ENCODE assay signal across 24 cellular contexts in genomic region chr11:120078397-120078796, GRCh38. TPM values are rescaled to one million over a fixed set of nuclear protein-coding genes. Genes with fewer than 3 reads are reported as not detected.
"Had no signal": no experiment of that assay in that cellular context is flagged by ENCODE, and none has a peak within 500 bp of the region (broad histone marks: within the 10 kb centered on the region; RNA-seq: fewer than 3 reads in every experiment).

No MANE protein-coding gene starts in this region.

- DNase-seq: activated CD4-positive, alpha-beta T cell treated with anti-CD3 and anti-CD28 coated beads for 36 hours; activated CD4-positive, CD25-positive, alpha-beta regulatory T cell; activated CD8-positive, alpha-beta T cell treated with anti-CD3 and anti-CD28 coated beads, Interleukin-2, amount 10 ng/mL, durations not matched to agents 7 days and 5 days; activated naive CD4-positive, alpha-beta T cell; activated T-cell treated with anti-CD3 and anti-CD28 coated beads for 4 hours; activated T-cell treated with anti-CD3 and anti-CD28 coated beads, Interleukin-2, amount 50 U/mL, for 72 hours; aorta; endodermal cell; left ventricle myocardium inferior; posterior cingulate gyrus; right lobe of liver; stimulated activated CD4-positive, alpha-beta T cell treated with anti-CD3 and anti-CD28 coated beads, Interleukin-12 subunit alpha, Interleukin-12 subunit beta, amount 100 ng/mL, for 4 hours; stimulated activated CD4-positive, alpha-beta T cell treated with anti-CD3 and anti-CD28 coated beads, Interleukin-4, amount 100 ng/mL, for 1 hour; stimulated activated naive CD8-positive, alpha-beta T cell treated with anti-CD3 and anti-CD28 coated beads, Interleukin-15, Interleukin-2, amounts not matched to agents 100 U/mL and 50 U/mL, for 24 hours; T-helper 1 cell; upper lobe of left lung had no signal

- H3K27me3 ChIP-seq: body of pancreas, cardiac muscle cell, right lobe of liver, upper lobe of left lung had no signal

- H3K4me3 ChIP-seq: body of pancreas, cardiac muscle cell, left ventricle myocardium inferior, lung, right lobe of liver, skin epidermis, upper lobe of left lung had no signal

- H3K36me3 ChIP-seq: cardiac muscle cell, left ventricle myocardium inferior, right lobe of liver, upper lobe of left lung had no signal

- H3K27ac ChIP-seq: body of pancreas, cardiac muscle cell, left ventricle myocardium inferior, right lobe of liver, skin epidermis, upper lobe of left lung had no signal

- H3K4me1 ChIP-seq: body of pancreas, left ventricle myocardium inferior, right lobe of liver, upper lobe of left lung had no signal

- H3K4me1 Mint-ChIP-seq: activated CD4-positive, alpha-beta T cell treated with anti-CD3 and anti-CD28 coated beads for 36 hours; endodermal cell had no signal

- ATAC-seq: activated CD4-positive, alpha-beta T cell treated with anti-CD3 and anti-CD28 coated beads for 36 hours; activated CD8-positive, alpha-beta T cell treated with anti-CD3 and anti-CD28 coated beads, Interleukin-2, amount 10 ng/mL, durations not matched to agents 7 days and 5 days; activated naive CD4-positive, alpha-beta T cell treated with anti-CD3 and anti-CD28 coated beads, Interleukin-2, amount 50 U/mL, for 72 hours; activated T-cell treated with anti-CD3 and anti-CD28 coated beads, Interleukin-2, amount 50 U/mL, for 72 hours; body of pancreas; right lobe of liver; stimulated activated naive CD8-positive, alpha-beta T cell treated with anti-CD3 and anti-CD28 coated beads, Interleukin-15, Interleukin-2, amounts not matched to agents 100 U/mL and 50 U/mL, for 24 hours had no signal

- H3K4me3 Mint-ChIP-seq: activated CD4-positive, alpha-beta T cell treated with anti-CD3 and anti-CD28 coated beads for 36 hours; activated CD8-positive, alpha-beta T cell treated with anti-CD3 and anti-CD28 coated beads, Interleukin-2, amount 10 ng/mL, durations not matched to agents 7 days and 5 days; activated T-cell treated with anti-CD3 and anti-CD28 coated beads, Interleukin-2, amount 50 U/mL, for 72 hours; endodermal cell; nephron; T-helper 2 cell treated with Interferon-gamma antibody and Interleukin-4, amounts not matched to agents 5 μg/mL and 100 μg/mL, for 36 hours had no signal

- H3K27ac Mint-ChIP-seq: activated CD4-positive, alpha-beta T cell treated with anti-CD3 and anti-CD28 coated beads for 36 hours; activated CD8-positive, alpha-beta T cell treated with anti-CD3 and anti-CD28 coated beads, Interleukin-2, amount 10 ng/mL, durations not matched to agents 7 days and 5 days; activated naive CD4-positive, alpha-beta T cell treated with anti-CD3 and anti-CD28 coated beads, Interleukin-2, amount 50 U/mL, for 72 hours; activated T-cell treated with anti-CD3 and anti-CD28 coated beads, Interleukin-2, amount 50 U/mL, for 72 hours; endodermal cell; nephron; T-helper 2 cell treated with Interferon-gamma antibody and Interleukin-4, amounts not matched to agents 5 μg/mL and 100 μg/mL, for 36 hours had no signal

- H3K9me3 ChIP-seq: body of pancreas, left ventricle myocardium inferior, right lobe of liver, upper lobe of left lung had no signal

RNA-seq across cellular contexts. Expression of gene TRIM29, which starts 59.5 kb away (rescaled TPM):
- total RNA-seq: activated CD4-positive, alpha-beta T cell treated with anti-CD3 and anti-CD28 coated beads for 36 hours; activated CD8-positive, alpha-beta T cell treated with anti-CD3 and anti-CD28 coated beads, Interleukin-2, amount 10 ng/mL, durations not matched to agents 7 days and 5 days; activated naive CD4-positive, alpha-beta T cell treated with anti-CD3 and anti-CD28 coated beads, Interleukin-2, amount 50 U/mL, for 72 hours; activated T-cell treated with anti-CD3 and anti-CD28 coated beads, Interleukin-2, amount 50 U/mL, for 72 hours; cardiac muscle cell; endodermal cell; frontal cortex; left ventricle myocardium inferior had no signal
